28 cellular contexts compared by ENCODE assay signal in genomic region chr9:100366121-100366520, GRCh38.
"Had no signal": no experiment of that assay in that cellular context is flagged by ENCODE, and none has a peak within 500 bp of the region (broad histone marks: within the 10 kb centered on the region; RNA-seq: fewer than 3 reads in every experiment).

No MANE protein-coding gene starts in this region.

- ATAC-seq: stimulated activated effector memory CD8-positive, alpha-beta T cell treated with anti-CD3 and anti-CD28 coated beads, Interleukin-12 subunit alpha, Interleukin-12 subunit beta, amount 100 ng/mL, for 72 hours; stimulated activated memory B cell treated with anti-CD40 and anti-IgM and Interleukin-4, amounts not matched to agents 10 μg/mL and 1 μg/mL and 100 μg/mL, for 72 hours; stimulated activated naive B cell treated with anti-CD40 and anti-IgM and Interleukin-4, amounts not matched to agents 10 μg/mL and 1 μg/mL and 100 μg/mL, for 72 hours; stimulated activated naive CD8-positive, alpha-beta T cell treated with anti-CD3 and anti-CD28 coated beads, Interleukin-15, amount 100 ng/mL, for 72 hours; stimulated activated naive CD8-positive, alpha-beta T cell treated with anti-CD3 and anti-CD28 coated beads, Interleukin-15, Interleukin-2, amounts not matched to agents 100 U/mL and 50 U/mL, for 24 hours; upper lobe of right lung had no signal

- H3K4me3 ChIP-seq: stomach, suprapubic skin, testis, thoracic aorta, thyroid gland, tibial artery, tibial nerve, transverse colon, upper lobe of left lung, upper lobe of right lung, uterus, vagina had no signal

- H3K9me3 Mint-ChIP-seq: stimulated activated effector memory CD8-positive, alpha-beta T cell treated with anti-CD3 and anti-CD28 coated beads, Interleukin-12 subunit alpha, Interleukin-12 subunit beta, amount 100 ng/mL, for 72 hours had no signal

- H3K27ac Mint-ChIP-seq: stimulated activated effector memory CD8-positive, alpha-beta T cell treated with anti-CD3 and anti-CD28 coated beads, Interleukin-12 subunit alpha, Interleukin-12 subunit beta, amount 100 ng/mL, for 72 hours; stimulated activated memory B cell treated with anti-CD40 and anti-IgM and Interleukin-4, amounts not matched to agents 10 μg/mL and 1 μg/mL and 100 μg/mL, for 72 hours; stimulated activated naive B cell treated with anti-CD40 and anti-IgM and Interleukin-4, amounts not matched to agents 10 μg/mL and 1 μg/mL and 100 μg/mL, for 72 hours; stimulated activated naive CD8-positive, alpha-beta T cell treated with anti-CD3 and anti-CD28 coated beads, Interleukin-15, amount 100 ng/mL, for 72 hours; stimulated activated naive CD8-positive, alpha-beta T cell treated with anti-CD3 and anti-CD28 coated beads, Interleukin-15, Interleukin-2, amounts not matched to agents 100 ng/mL and 50 ng/mL, for 24 hours; type B pancreatic cell had no signal

- H3K4me1 Mint-ChIP-seq: stimulated activated effector memory CD8-positive, alpha-beta T cell treated with anti-CD3 and anti-CD28 coated beads, Interleukin-12 subunit alpha, Interleukin-12 subunit beta, amount 100 ng/mL, for 72 hours; stimulated activated memory B cell treated with anti-CD40 and anti-IgM and Interleukin-4, amounts not matched to agents 10 μg/mL and 1 μg/mL and 100 μg/mL, for 72 hours; stimulated activated naive B cell treated with anti-CD40 and anti-IgM and Interleukin-4, amounts not matched to agents 10 μg/mL and 1 μg/mL and 100 μg/mL, for 72 hours; stimulated activated naive CD8-positive, alpha-beta T cell treated with anti-CD3 and anti-CD28 coated beads, Interleukin-15, amount 100 ng/mL, for 72 hours had no signal

- H3K27ac ChIP-seq: stomach, suprapubic skin, testis, thoracic aorta, thyroid gland, tibial artery, tibial nerve, transverse colon, upper lobe of left lung, upper lobe of right lung, uterus, vagina had no signal

- H3K9me3 ChIP-seq: suprapubic skin, testis, thoracic aorta, thyroid gland, tibial artery, tibial nerve, transverse colon, upper lobe of right lung, uterus, vagina had no signal

- H3K36me3 Mint-ChIP-seq: stimulated activated effector memory CD8-positive, alpha-beta T cell treated with anti-CD3 and anti-CD28 coated beads, Interleukin-12 subunit alpha, Interleukin-12 subunit beta, amount 100 ng/mL, for 72 hours had no signal

- FAIRE-seq: urothelium cell line had no signal

- H3K27me3 ChIP-seq: stomach, suprapubic skin, testis, thyroid gland, tibial artery, tibial nerve, transverse colon, upper lobe of left lung, upper lobe of right lung, uterus, vagina had no signal

- H3K36me3 ChIP-seq: stomach, suprapubic skin, thoracic aorta, thyroid gland, tibial artery, tibial nerve, transverse colon, upper lobe of left lung, upper lobe of right lung, uterus, vagina had no signal

- DNase-seq: stimulated activated CD4-positive, alpha-beta T cell treated with anti-CD3 and anti-CD28 coated beads, Interleukin-2, amount 100 ng/mL, for 48 hours; stimulated activated CD4-positive, alpha-beta T cell treated with anti-CD3 and anti-CD28 coated beads, Interleukin-4, amount 100 ng/mL, for 1 hour; stimulated activated CD4-positive, alpha-beta T cell treated with anti-CD3 and anti-CD28 coated beads, Interleukin-4, amount 100 ng/mL, for 24 hours; stimulated activated CD4-positive, alpha-beta T cell treated with anti-CD3 and anti-CD28 coated beads, Interleukin-4, amount 100 ng/mL, for 4 hours; stimulated activated CD8-positive, alpha-beta memory T cell treated with anti-CD3 and anti-CD28 coated beads, Interleukin-4, amount 100 ng/mL, for 48 hours; stimulated activated naive B cell treated with anti-CD40 and anti-IgM and Interleukin-4, amounts not matched to agents 10 μg/mL and 1 μg/mL and 100 μg/mL, for 72 hours; stimulated activated naive CD4-positive, alpha-beta T cell; stimulated activated naive CD4-positive, alpha-beta T cell treated with Interleukin-2 at 50 U/mL for 16 hours; stimulated activated naive CD8-positive, alpha-beta T cell treated with anti-CD3 and anti-CD28 coated beads, Interleukin-15, amount 100 ng/mL, for 72 hours; stimulated activated naive CD8-positive, alpha-beta T cell treated with anti-CD3 and anti-CD28 coated beads, Interleukin-15, Interleukin-2, amounts not matched to agents 100 U/mL and 50 U/mL, for 24 hours; stomach; substantia nigra; testis; thyroid gland; tibial artery; transverse colon; upper lobe of left lung; upper lobe of right lung; uterus had no signal

- H3K4me1 ChIP-seq: stomach, suprapubic skin, testis, thyroid gland, tibial artery, tibial nerve, transverse colon, upper lobe of left lung, upper lobe of right lung, uterus, vagina had no signal

- H3K27me3 Mint-ChIP-seq: stimulated activated memory B cell treated with anti-CD40 and anti-IgM and Interleukin-4, amounts not matched to agents 10 μg/mL and 1 μg/mL and 100 μg/mL, for 72 hours; stimulated activated naive B cell treated with anti-CD40 and anti-IgM and Interleukin-4, amounts not matched to agents 10 μg/mL and 1 μg/mL and 100 μg/mL, for 72 hours; stimulated activated naive CD8-positive, alpha-beta T cell treated with anti-CD3 and anti-CD28 coated beads, Interleukin-15, amount 100 ng/mL, for 72 hours; stimulated activated naive CD8-positive, alpha-beta T cell treated with anti-CD3 and anti-CD28 coated beads, Interleukin-15, Interleukin-2, amounts not matched to agents 100 ng/mL and 50 ng/mL, for 24 hours; type B pancreatic cell had no signal

- H3K4me3 Mint-ChIP-seq: stimulated activated effector memory CD8-positive, alpha-beta T cell treated with anti-CD3 and anti-CD28 coated beads, Interleukin-12 subunit alpha, Interleukin-12 subunit beta, amount 100 ng/mL, for 72 hours; stimulated activated memory B cell treated with anti-CD40 and anti-IgM and Interleukin-4, amounts not matched to agents 10 μg/mL and 1 μg/mL and 100 μg/mL, for 72 hours; stimulated activated naive B cell treated with anti-CD40 and anti-IgM and Interleukin-4, amounts not matched to agents 10 μg/mL and 1 μg/mL and 100 μg/mL, for 72 hours; stimulated activated naive CD8-positive, alpha-beta T cell treated with anti-CD3 and anti-CD28 coated beads, Interleukin-15, amount 100 ng/mL, for 72 hours; stimulated activated naive CD8-positive, alpha-beta T cell treated with anti-CD3 and anti-CD28 coated beads, Interleukin-15, Interleukin-2, amounts not matched to agents 100 ng/mL and 50 ng/mL, for 24 hours; type B pancreatic cell had no signal
